In genomic region chr2:96763511-96764252, GRCh38 we compare ENCODE assay signal across 7 cellular contexts. TPM values are rescaled to one million over a fixed set of nuclear protein-coding genes. Genes with fewer than 3 reads are reported as not detected.
DNase-seq lines count a peak whose midpoint lies in the region; ATAC-seq, FAIRE-seq and TF ChIP-seq lines count a peak whose summit lies in the region.

No MANE protein-coding gene starts in this region.

- peak; percentile 66 for TF ChIP-seq CTCF in retinal pigment epithelial cell (conservative IDR thresholded peaks at IDR 0.05; ENCODE audit: low read depth, low read length)

- TF ChIP-seq POLR2A in GM12891 (IDR thresholded peaks at IDR 0.05; ENCODE audit: low read depth, low read length), result no peak

- H3K9me3 Mint-ChIP-seq in activated CD8-positive, alpha-beta memory T cell treated with anti-CD3 and anti-CD28 coated beads, Interleukin-2, amount 10 ng/mL, durations not matched to agents 7 days and 5 days (ENCODE audit: low read depth), result no peaks in the 10 kb centered on the region

- CTCF ChIA-PET in activated CD8-positive, alpha-beta memory T cell treated with anti-CD3 and anti-CD28 coated beads, Interleukin-2, amount 10 ng/mL, durations not matched to agents 7 days and 5 days (lab: Charles Lee), result interaction anchor here (1.1 to 8.6 kb wide), 15 partner anchors 12 to 646 kb away, joined by 3 to 121 read pairs (median 11); partner anchors contain the start of genes ANKRD39, CNNM3 and KANSL3

- H3K9me3 ChIP-seq in HUES48 (ENCODE audit: control insufficient read depth, insufficient read depth, low read length), result no peaks in the 10 kb centered on the region

- peak overlapping the region; percentile 76 for H3K27ac ChIP-seq in HUES48 (ENCODE audit: low read depth, low read length)

- 0 out of 2 replicates have a peak, but pooled peaks cover 5% of the 10 kb centered on the region for H3K27me3 ChIP-seq in HUES48 (ENCODE audit: control insufficient read depth, insufficient read depth, low read length)

- FAIRE-seq in GM12891 (lab: Jason Lieb, UNC), result no peak

- no peak for ATAC-seq in activated CD8-positive, alpha-beta memory T cell treated with anti-CD3 and anti-CD28 coated beads, Interleukin-2, amount 10 ng/mL, durations not matched to agents 7 days and 5 days

- peaks cover 35% of the 10 kb centered on the region for H3K4me1 ChIP-seq in HUES48 (ENCODE audit: control insufficient read depth, insufficient read depth, low read length)

- H3K27me3 Mint-ChIP-seq in activated CD8-positive, alpha-beta memory T cell treated with anti-CD3 and anti-CD28 coated beads, Interleukin-2, amount 10 ng/mL, durations not matched to agents 7 days and 5 days, result no peaks in the 10 kb centered on the region

- peaks cover 54% of the 10 kb centered on the region for H3K4me1 Mint-ChIP-seq in activated CD8-positive, alpha-beta memory T cell treated with anti-CD3 and anti-CD28 coated beads, Interleukin-2, amount 10 ng/mL, durations not matched to agents 7 days and 5 days

- H3K27ac Mint-ChIP-seq in activated CD8-positive, alpha-beta memory T cell treated with anti-CD3 and anti-CD28 coated beads, Interleukin-2, amount 10 ng/mL, durations not matched to agents 7 days and 5 days, result no peak overlapping the region

- peak overlapping the region; percentile 73 for H3K4me3 Mint-ChIP-seq in activated CD8-positive, alpha-beta memory T cell treated with anti-CD3 and anti-CD28 coated beads, Interleukin-2, amount 10 ng/mL, durations not matched to agents 7 days and 5 days

- H3K4me3 ChIP-seq in HUES48 (ENCODE audit: low read depth, low read length) (peak overlapping the region; percentile 80), retinal pigment epithelial cell (ENCODE audit: low read length) (peak overlapping the region; percentile 39)

- H3K9ac ChIP-seq in HUES48 (ENCODE audit: low read depth, low read length), result peak overlapping the region; percentile 39; the same call in 1 of the 2 replicates

- DNase-seq in DMS79 treated with DMSO at 0.1 percent for 48 hours (lab: John Stamatoyannopoulos, UW) (peak; percentile 87), germinal center (ENCODE audit: low spot score) (peak; percentile 59), retinal pigment epithelial cell (ENCODE audit: low read depth) (no peak), GM12891 (ENCODE audit: insufficient read length, low spot score) (no peak)
- DNase-seq in activated CD8-positive, alpha-beta memory T cell treated with anti-CD3 and anti-CD28 coated beads, Interleukin-2, amount 10 ng/mL, durations not matched to agents 7 days and 5 days, result no peak
- DNase-seq in activated effector memory CD4-positive, alpha-beta T cell treated with anti-CD3 and anti-CD28 coated beads, Interleukin-2, amount 50 U/mL, for 16 hours, result no peak

- no peaks in the 10 kb centered on the region for H3K36me3 ChIP-seq in HUES48 (ENCODE audit: control insufficient read depth, insufficient read depth, low read length)

- H3K36me3 Mint-ChIP-seq in activated CD8-positive, alpha-beta memory T cell treated with anti-CD3 and anti-CD28 coated beads, Interleukin-2, amount 10 ng/mL, durations not matched to agents 7 days and 5 days, result no peaks in the 10 kb centered on the region

TF ChIP-seq in GM12891, 5 proteins besides CTCF, POLR2A, EP300 and RAD21:
- TF ChIP-seq PAX5 (IDR thresholded peaks at IDR 0.05; ENCODE audit: insufficient read depth, low read length, severe bottlenecking) (no peak), POU2F2 (IDR thresholded peaks at IDR 0.05; ENCODE audit: low read depth, low read length) (no peak), POLR2AphosphoS5 (IDR thresholded peaks at IDR 0.05; ENCODE audit: low read depth, low read length) (no peak), SPI1 (IDR thresholded peaks at IDR 0.05; ENCODE audit: low read depth, low read length) (no peak), TAF1 (IDR thresholded peaks at IDR 0.05; ENCODE audit: low read depth, low read length) (no peak)

RNA-seq across cellular contexts. Expression of gene CNNM4, which starts 3.0 kb away (rescaled TPM):
- total RNA-seq in activated CD8-positive, alpha-beta memory T cell treated with anti-CD3 and anti-CD28 coated beads, Interleukin-2, amount 10 ng/mL, durations not matched to agents 7 days and 5 days, result 1 to 10 TPM; 7.6 to 7.9 TPM
- polyA plus RNA-seq in GM12891 (2012; ENCODE audit: low read depth, missing spikeins), result 9.2 TPM

RNA-seq across cellular contexts. Expression of gene LMAN2L, which starts 23.8 kb away (rescaled TPM):
- total RNA-seq in activated CD8-positive, alpha-beta memory T cell treated with anti-CD3 and anti-CD28 coated beads, Interleukin-2, amount 10 ng/mL, durations not matched to agents 7 days and 5 days, result 1 to 10 TPM; 7.3 to 7.5 TPM
- 7.8 TPM for polyA plus RNA-seq in GM12891 (2012; ENCODE audit: low read depth, missing spikeins)

RNA-seq across cellular contexts. Expression of gene CNNM3, which starts 52.4 kb away (rescaled TPM):
- 10 to 100 TPM; 28.0 to 30.5 TPM for total RNA-seq in activated CD8-positive, alpha-beta memory T cell treated with anti-CD3 and anti-CD28 coated beads, Interleukin-2, amount 10 ng/mL, durations not matched to agents 7 days and 5 days
- 5.2 TPM for polyA plus RNA-seq in GM12891 (2012; ENCODE audit: low read depth, missing spikeins)

Comparison
In these comparisons a context has a peak if more than half of its experiments do, and no peak if none do; other contexts are left out.
1. DNase-seq: peak in DMS79 treated with DMSO at 0.1 percent for 48 hours (single experiment) and germinal center (single experiment); none in activated CD8-positive, alpha-beta memory T cell treated with anti-CD3 and anti-CD28 coated beads, Interleukin-2, amount 10 ng/mL, durations not matched to agents 7 days and 5 days (single experiment), retinal pigment epithelial cell (single experiment), activated effector memory CD4-positive, alpha-beta T cell treated with anti-CD3 and anti-CD28 coated beads, Interleukin-2, amount 50 U/mL, for 16 hours (single experiment) and GM12891 (single experiment).